19 cellular contexts compared by ENCODE assay signal in genomic region chr5:129377504-129377903, GRCh38.
DNase-seq lines count a peak whose midpoint lies in the region; ATAC-seq lines count a peak whose summit lies in the region.
"Had no signal": no experiment of that assay in that cellular context is flagged by ENCODE, and none has a peak within 500 bp of the region (broad histone marks: within the 10 kb centered on the region; RNA-seq: fewer than 3 reads in every experiment).

No MANE protein-coding gene starts in this region.

- peaks cover 0 to 10% of the 10 kb centered on the region in 2 donors for H3K4me1 ChIP-seq in mucosa of rectum (ENCODE audit: control insufficient read depth in 2 of 2, insufficient read depth in 2 of 2, low read length in 2 of 2)
- H3K4me1 ChIP-seq: ascending aorta, BLaER1, heart right ventricle, parathyroid adenoma, spleen, vagina had no signal

- H3K9me3 ChIP-seq in mucosa of rectum (ENCODE audit: control insufficient read depth in 2 of 2, low read length in 2 of 2): no peaks in the 10 kb centered on the region
- H3K9me3 ChIP-seq: ascending aorta, BLaER1, esophagus muscularis mucosa, heart right ventricle, spleen, vagina had no signal

- H3K27me3 ChIP-seq in mucosa of rectum (ENCODE audit: control insufficient read depth in 2 of 2, insufficient read depth in 2 of 2, low read length in 2 of 2): no peaks in the 10 kb centered on the region
- H3K27me3 ChIP-seq: ascending aorta, BLaER1, esophagus muscularis mucosa, heart right ventricle, spleen, vagina had no signal

- no peak for ATAC-seq in GM18909 (IDR thresholded peaks at IDR 0.05; ENCODE audit: poor library complexity, unreplicated experiment)
- ATAC-seq: heart right ventricle; SK-N-SH treated with all-trans-retinoic acid at 6 μM for 48 hours; stimulated activated naive CD8-positive, alpha-beta T cell treated with anti-CD3 and anti-CD28 coated beads, Interleukin-15, amount 100 ng/mL, for 72 hours had no signal

- H3K9ac ChIP-seq in mucosa of rectum (ENCODE audit: low read depth in 1 of 2, low read length in 2 of 2): no peak overlapping the region
- H3K9ac ChIP-seq: BLaER1, parathyroid adenoma had no signal

- H3K4me3 ChIP-seq in mucosa of rectum (ENCODE audit: low read length in 2 of 2): no peak overlapping the region
- H3K4me3 ChIP-seq: ascending aorta, BLaER1, esophagus muscularis mucosa, heart right ventricle, PC-9, spleen, vagina had no signal

- DNase-seq in ELF-1 (ENCODE audit: low read depth, low spot score): peak; percentile 77
- DNase-seq in LoVo (ENCODE audit: low spot score): peak; percentile 81
- DNase-seq in OCI-M1 (lab: John Stamatoyannopoulos, UW): peak; percentile 56
- no peak for DNase-seq in HPDE6-E6E7 (ENCODE audit: extremely low spot score)
- DNase-seq in cerebellar cortex (ENCODE audit: low spot score): no peak
- DNase-seq: activated gamma-delta T cell; heart right ventricle; PC-9; spleen; stimulated activated naive CD8-positive, alpha-beta T cell treated with anti-CD3 and anti-CD28 coated beads, Interleukin-15, amount 100 ng/mL, for 72 hours had no signal

- no peaks in the 10 kb centered on the region for H3K36me3 ChIP-seq in mucosa of rectum (ENCODE audit: control insufficient read depth in 2 of 2, insufficient read depth in 2 of 2, low read length in 2 of 2)
- H3K36me3 ChIP-seq: ascending aorta, BLaER1, esophagus muscularis mucosa, heart right ventricle, spleen, vagina had no signal

- peak overlapping the region; percentile 29 to 51 for H3K27ac ChIP-seq in mucosa of rectum (ENCODE audit: low read depth in 2 of 2, low read length in 2 of 2)
- H3K27ac ChIP-seq: ascending aorta, BLaER1, esophagus muscularis mucosa, heart right ventricle, parathyroid adenoma, PC-9, spleen, vagina, VCaP had no signal

Comparison
In these comparisons a context has a peak if more than half of its experiments do, and no peak if none do; other contexts are left out.
1. DNase-seq: peak in ELF-1 (single experiment), LoVo (single experiment) and OCI-M1 (single experiment); none in HPDE6-E6E7 (single experiment) and cerebellar cortex (single experiment).